1 cellular context compared by ENCODE assay signal in genomic region chr5:172634106-172634899, GRCh38.
TF ChIP-seq lines count a peak whose summit lies in the region.

No MANE protein-coding gene starts in this region.

TF ChIP-seq in K562, 482 proteins besides CTCF, POLR2A, EP300 and RAD21 (continued from another document):
- TF ChIP-seq, protein P1, sequence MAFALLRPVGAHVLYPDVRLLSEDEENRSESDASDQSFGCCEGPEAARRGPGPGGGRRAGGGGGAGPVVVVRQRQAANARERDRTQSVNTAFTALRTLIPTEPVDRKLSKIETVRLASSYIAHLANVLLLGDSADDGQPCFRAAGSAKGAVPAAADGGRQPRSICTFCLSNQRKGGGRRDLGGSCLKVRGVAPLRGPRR (CRISPR knock-in tag; IDR thresholded peaks at IDR 0.05), result no peak
